13 cellular contexts compared by ENCODE assay signal in the genomic region with DNA sequence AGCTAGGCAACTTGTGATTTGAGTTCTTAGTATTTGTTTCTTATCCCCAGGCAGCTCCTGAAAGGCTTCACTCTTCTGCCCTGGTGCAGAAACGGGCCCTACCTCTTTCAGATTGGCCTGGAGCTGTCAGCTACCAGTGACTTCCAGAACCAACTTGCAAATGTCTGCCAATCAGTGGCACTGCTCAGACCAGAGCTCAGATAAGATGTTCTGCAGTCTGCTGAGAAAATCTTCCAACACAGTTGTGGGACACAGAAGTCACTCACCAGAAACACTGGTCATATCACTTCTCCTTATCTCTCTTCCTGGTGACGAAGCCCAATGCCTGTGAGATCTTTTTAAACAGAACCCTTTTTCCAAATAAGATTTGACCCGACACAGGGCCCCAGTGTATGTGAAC.
DNase-seq lines count a peak whose midpoint lies in the region; ATAC-seq and TF ChIP-seq lines count a peak whose summit lies in the region.
"Had no signal": no experiment of that assay in that cellular context is flagged by ENCODE, and none has a peak within 500 bp of the region (broad histone marks: within the 10 kb centered on the region; RNA-seq: fewer than 3 reads in every experiment).

No MANE protein-coding gene starts in this region.

- no peaks in the 10 kb centered on the region for H3K27me3 Mint-ChIP-seq in T-helper 17 cell

- no peak overlapping the region for H3K4me3 ChIP-seq in ACC112 (ENCODE audit: low read depth, low read length)
- H3K4me3 ChIP-seq in DOHH2 (ENCODE audit: low read length), result peak overlapping the region; percentile 57

- H3K9me2 ChIP-seq in DOHH2 (replicated peaks; ENCODE audit: control insufficient read depth, low read length), result no peaks in the 10 kb centered on the region

- H3K4me3 Mint-ChIP-seq in T-helper 17 cell, result no peak overlapping the region
- H3K4me3 Mint-ChIP-seq: nephron progenitor cell had no signal

- H3F3A ChIP-seq in DOHH2 (ENCODE audit: control insufficient read depth, insufficient read depth), result peaks cover 27% of the 10 kb centered on the region

- intact Hi-C loops in left ventricle myocardium superior (cut with micrococcal nuclease), result no loop called here

- H3K4me1 ChIP-seq in ACC112 (ENCODE audit: control insufficient read depth, insufficient read depth, low read length, unreplicated experiment) (peaks cover 71% of the 10 kb centered on the region), DOHH2 (ENCODE audit: control insufficient read depth, low read length) (peaks cover 79% of the 10 kb centered on the region)

- H3K36me3 ChIP-seq in ACC112 (ENCODE audit: insufficient read depth, low read length), result no peaks in the 10 kb centered on the region
- H3K36me3 ChIP-seq in DOHH2 (ENCODE audit: control insufficient read depth, low read length), result no peaks in the 10 kb centered on the region
- H3K36me3 ChIP-seq: brain microvascular endothelial cell had no signal

- H3K4me2 ChIP-seq in DOHH2 (ENCODE audit: low read length), result peak overlapping the region; percentile 78

- H3K4me1 Mint-ChIP-seq in T-helper 17 cell, result peaks cover 36% of the 10 kb centered on the region

- no peaks in the 10 kb centered on the region for H3K79me2 ChIP-seq in ACC112 (ENCODE audit: control insufficient read depth, insufficient read depth, low read length, unreplicated experiment)
- H3K79me2 ChIP-seq in DOHH2 (ENCODE audit: control insufficient read depth, low read length), result no peaks in the 10 kb centered on the region

- H4K20me1 ChIP-seq in DOHH2 (ENCODE audit: control insufficient read depth, insufficient read depth, low read depth, low read length), result no peaks in the 10 kb centered on the region

- DNase-seq in T-helper 17 cell (no peak), left ventricle myocardium superior (no peak), caudate nucleus (lab: John Stamatoyannopoulos, UW) (no peak), GM10266 (ENCODE audit: extremely low spot score) (no peak)
- DNase-seq: brain microvascular endothelial cell; C1 segment of cervical spinal cord; NCI-H1105 treated with DMSO at 0.1 percent for 48 hours; nephron progenitor cell; stimulated activated CD4-positive, alpha-beta T cell treated with anti-CD3 and anti-CD28 coated beads, Interleukin-4, amount 100 ng/mL, for 1 hour had no signal

- H2AFZ ChIP-seq in ACC112 (ENCODE audit: low read length, unreplicated experiment), result no peak overlapping the region

- H3K27me3 ChIP-seq in ACC112 (ENCODE audit: insufficient read depth, low read length) (no peaks in the 10 kb centered on the region), DOHH2 (ENCODE audit: control insufficient read depth, low read length) (no peaks in the 10 kb centered on the region)
- H3K27me3 ChIP-seq: brain microvascular endothelial cell had no signal

- H3K36me3 Mint-ChIP-seq in T-helper 17 cell (ENCODE audit: low read depth), result no peaks in the 10 kb centered on the region

- peak overlapping the region; percentile 63 for H3K27ac Mint-ChIP-seq in T-helper 17 cell
- H3K27ac Mint-ChIP-seq: nephron progenitor cell had no signal

- TF ChIP-seq CTCF in DOHH2 (IDR thresholded peaks at IDR 0.05; ENCODE audit: low read depth, low read length, poor library complexity, severe bottlenecking), result no peak
- TF ChIP-seq CTCF in GM10266 (IDR thresholded peaks at IDR 0.05; ENCODE audit: control insufficient read depth, insufficient read depth, low read depth, missing control alignments), result no peak

- no peaks in the 10 kb centered on the region for H3K9me3 ChIP-seq in DOHH2 (ENCODE audit: control insufficient read depth, insufficient read depth, low read length)
- H3K9me3 ChIP-seq in T-helper 17 cell (ENCODE audit: control insufficient read depth, low read length, poor library complexity, severe bottlenecking), result no peaks in the 10 kb centered on the region

- H3K27ac ChIP-seq in ACC112 (ENCODE audit: low read depth, low read length) (peak overlapping the region; percentile 95; the same call in 1 of the 2 replicates), DOHH2 (ENCODE audit: low read depth, low read length) (no peak overlapping the region), caudate nucleus (ENCODE audit: low read depth, low read length) (no peak overlapping the region)

- ATAC-seq in T-helper 17 cell, result no peak
- peak; percentile 85 for ATAC-seq in left ventricle myocardium superior
- ATAC-seq in GM18868 (IDR thresholded peaks at IDR 0.05; ENCODE audit: unreplicated experiment), result no peak
- ATAC-seq in HG03442 (IDR thresholded peaks at IDR 0.05; ENCODE audit: unreplicated experiment), result no peak
